In the genomic region with DNA sequence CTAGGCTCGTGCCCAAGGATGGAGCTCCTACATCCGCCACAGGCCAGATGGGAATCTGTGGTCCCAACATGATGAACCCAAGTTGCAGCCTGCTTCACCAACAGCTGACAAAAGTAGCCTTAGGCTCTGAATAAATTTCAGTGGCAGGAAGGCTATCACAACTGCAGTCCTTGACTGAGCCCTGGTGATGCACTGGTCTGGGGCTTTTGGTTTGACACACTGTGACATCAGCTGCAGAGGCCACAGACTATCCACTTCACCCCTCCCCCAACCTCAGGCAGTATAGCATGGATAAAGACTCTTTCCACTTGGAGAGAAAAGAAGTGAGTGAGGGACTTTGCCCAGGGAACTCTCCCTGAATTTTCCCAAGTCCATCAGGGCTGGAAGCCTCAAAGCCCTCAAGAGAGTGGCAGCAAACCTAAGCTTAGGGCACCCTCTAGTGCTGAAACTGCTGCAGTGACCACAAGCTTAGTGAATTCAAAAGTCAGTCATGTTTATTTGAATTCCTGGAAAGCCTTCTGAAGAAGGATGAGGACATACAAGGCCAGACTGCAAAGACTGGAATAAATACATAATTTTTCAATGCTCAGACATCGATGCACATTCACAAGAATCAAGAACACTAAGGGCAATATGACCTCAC, we compare ENCODE assay signal across 9 cellular contexts.
DNase-seq lines count a peak whose midpoint lies in the region; ATAC-seq and TF ChIP-seq lines count a peak whose summit lies in the region.
"Had no signal": no experiment of that assay in that cellular context is flagged by ENCODE, and none has a peak within 500 bp of the region (broad histone marks: within the 10 kb centered on the region; RNA-seq: fewer than 3 reads in every experiment).

No MANE protein-coding gene starts in this region.

- DNase-seq in MM.1S (peak; percentile 43), erythroblast (lab: John Stamatoyannopoulos, UW) (peak; percentile 21 to 40), nucleus accumbens (lab: John Stamatoyannopoulos, UW) (no peak), DMS79 treated with DMSO at 0.1 percent for 48 hours (lab: John Stamatoyannopoulos, UW) (no peak)
- DNase-seq in central memory CD4-positive, alpha-beta T cell: no peak

- H3K4me3 ChIP-seq in MM.1S (ENCODE audit: low read length): no peak overlapping the region
- H3K4me3 ChIP-seq: adrenal gland had no signal

- no peaks in the 10 kb centered on the region for H3F3A ChIP-seq in MM.1S (ENCODE audit: insufficient read depth, low read length)

- H4K20me1 ChIP-seq in MM.1S (ENCODE audit: insufficient read depth, low read length): no peaks in the 10 kb centered on the region

- H2AFZ ChIP-seq in MM.1S (ENCODE audit: low read length): no peak overlapping the region

- no peak for TF ChIP-seq POLR2A in erythroblast (IDR thresholded peaks at IDR 0.05; ENCODE audit: low read length)

- no peaks in the 10 kb centered on the region for H3K27me3 ChIP-seq in MM.1S (replicated peaks; ENCODE audit: insufficient read depth, low read length)
- H3K27me3 ChIP-seq: adrenal gland had no signal

- no peaks in the 10 kb centered on the region for H3K79me2 ChIP-seq in MM.1S (ENCODE audit: low read length)

- H3K27ac ChIP-seq in 22Rv1: no peak overlapping the region
- no peak overlapping the region for H3K27ac ChIP-seq in MM.1S (ENCODE audit: low read length)
- H3K27ac ChIP-seq: adrenal gland had no signal

- TF ChIP-seq CTCF in 22Rv1 (IDR thresholded peaks at IDR 0.05): peak; percentile 59
- peak; percentile 68 for TF ChIP-seq CTCF in GM12873 (IDR thresholded peaks at IDR 0.05; ENCODE audit: insufficient read depth, low read depth, low read length, missing control alignments)
- peak; percentile 73 for TF ChIP-seq CTCF in MM.1S (IDR thresholded peaks at IDR 0.05; ENCODE audit: low read length)

- no peaks in the 10 kb centered on the region for H3K36me3 ChIP-seq in MM.1S (replicated peaks; ENCODE audit: insufficient read depth, low read length)
- H3K36me3 ChIP-seq: adrenal gland had no signal

- H3K4me1 ChIP-seq in MM.1S (ENCODE audit: low read length): no peaks in the 10 kb centered on the region
- H3K4me1 ChIP-seq: adrenal gland had no signal

- no peak overlapping the region for H3K9ac ChIP-seq in MM.1S (ENCODE audit: low read length)

- no peaks in the 10 kb centered on the region for H3K9me2 ChIP-seq in MM.1S (replicated peaks; ENCODE audit: insufficient read depth, low read length)

- no peak for ATAC-seq in HG02763 (IDR thresholded peaks at IDR 0.05; ENCODE audit: unreplicated experiment)

- H3K4me2 ChIP-seq in MM.1S (ENCODE audit: low read depth, low read length): no peak overlapping the region

- no peaks in the 10 kb centered on the region for H3K9me3 ChIP-seq in MM.1S (replicated peaks; ENCODE audit: insufficient read depth, low read length)
- H3K9me3 ChIP-seq: adrenal gland had no signal

Comparison
In these comparisons a context has a peak if more than half of its experiments do, and no peak if none do; other contexts are left out.
1. DNase-seq: peak in MM.1S (single experiment) and erythroblast (2 of 2); none in central memory CD4-positive, alpha-beta T cell (single experiment), nucleus accumbens (0 of 56) and DMS79 treated with DMSO at 0.1 percent for 48 hours (single experiment).
2. Peak in every context shown above with its lines, with median percentiles within 50 percentile points of each other: CTCF ChIP-seq.